1 cellular context compared by ENCODE assay signal in genomic region chr3:41419809-41420208, GRCh38.
TF ChIP-seq lines count a peak whose summit lies in the region.

No MANE protein-coding gene starts in this region.

TF ChIP-seq in SK-N-SH, 30 proteins besides CTCF, POLR2A, EP300 and RAD21 (continued from another document):
- TF ChIP-seq MAX (IDR thresholded peaks at IDR 0.05; ENCODE audit: low read depth) (no peak), ZBTB33 (IDR thresholded peaks at IDR 0.05; ENCODE audit: borderline replicate concordance, low read depth) (no peak), RFX5 (IDR thresholded peaks at IDR 0.05; ENCODE audit: low read length) (no peak)
